In the genomic region with DNA sequence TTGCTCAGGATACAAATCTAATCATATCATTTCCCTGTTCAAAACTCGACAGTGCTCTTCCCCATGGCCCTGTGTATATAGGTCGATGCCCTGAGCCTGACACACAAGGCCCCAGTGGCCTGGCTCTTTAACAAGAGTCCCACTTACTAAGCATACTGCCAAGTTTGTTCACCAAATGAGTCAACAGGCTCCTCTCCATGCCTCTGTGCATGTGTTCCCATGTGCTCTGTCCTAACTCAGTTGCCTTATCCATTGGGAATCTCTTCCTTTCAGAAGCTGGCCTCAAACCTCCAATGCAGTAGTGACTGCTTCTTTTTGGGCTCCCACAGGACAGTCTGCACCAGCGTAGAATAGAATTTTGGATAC, we compare ENCODE assay signal across 13 cellular contexts. TPM values are rescaled to one million over a fixed set of nuclear protein-coding genes. Genes with fewer than 3 reads are reported as not detected.
DNase-seq lines count a peak whose midpoint lies in the region; ATAC-seq and FAIRE-seq lines count a peak whose summit lies in the region.
"Had no signal": no experiment of that assay in that cellular context is flagged by ENCODE, and none has a peak within 500 bp of the region (broad histone marks: within the 10 kb centered on the region; RNA-seq: fewer than 3 reads in every experiment).

No MANE protein-coding gene starts in this region.

- H3K27ac ChIP-seq in angular gyrus (ENCODE audit: low read depth, low read length) (peak overlapping the region; percentile 76), small intestine (ENCODE audit: low read depth in 1 of 2, low read length in 1 of 2) (peak overlapping the region in 1 of 2 donors; percentile 50)
- H3K27ac ChIP-seq: 22Rv1, HL-60 had no signal

- ATAC-seq in HG03045 (IDR thresholded peaks at IDR 0.05; ENCODE audit: unreplicated experiment) (peak; percentile 44), sciatic nerve (peak; percentile 26), HG03520 (IDR thresholded peaks at IDR 0.05; ENCODE audit: unreplicated experiment) (no peak)

- 70 to 88% (median 83%) methylated on average over 3 of the region's 3 CpGs for WGBS in small intestine, 3 donors

- FAIRE-seq in small intestine (lab: Jason Lieb, UNC), result no peak

- H3K27me3 ChIP-seq in small intestine (ENCODE audit: control insufficient read depth in 2 of 2, insufficient read depth in 2 of 2, low read length in 2 of 2), result no peaks in the 10 kb centered on the region

- intact Hi-C loops in sciatic nerve (cut with DNase I), result no loop called here

- no peak overlapping the region for H3K4me3 ChIP-seq in small intestine (ENCODE audit: low read depth in 1 of 2, low read length in 2 of 2)

- H3K9me3 ChIP-seq in small intestine (ENCODE audit: control insufficient read depth, low read depth), result no peaks in the 10 kb centered on the region

- peak; percentile 55 for DNase-seq in DMS 273 (lab: John Stamatoyannopoulos, UW; ENCODE audit: unreplicated experiment)
- DNase-seq in DMS 273 treated with DMSO at 0.1 percent for 48 hours (lab: John Stamatoyannopoulos, UW), result no peak
- peak; percentile 13 for DNase-seq in sciatic nerve (ENCODE audit: low spot score)
- no peak for DNase-seq in NCI-H82 (lab: John Stamatoyannopoulos, UW)
- no peak for DNase-seq in small intestine
- DNase-seq: effector CD8-positive, alpha-beta T cell; islet precursor cell; SW 1271 had no signal

- no peaks in the 10 kb centered on the region for H3K36me3 ChIP-seq in small intestine (ENCODE audit: control insufficient read depth in 2 of 2, insufficient read depth in 2 of 2, low read length in 2 of 2)

- no peaks in the 10 kb centered on the region for H3K4me1 ChIP-seq in small intestine (ENCODE audit: control insufficient read depth in 2 of 2, insufficient read depth in 1 of 2, low read depth in 1 of 2, low read length in 1 of 2)

RNA-seq across cellular contexts. Expression of a gene that starts 18.9 kb away (rescaled TPM):
- total RNA-seq in sciatic nerve, result 0.31 TPM
- 1 to 10 TPM; 4.1 to 7.6 (median 4.2) TPM for polyA plus RNA-seq in small intestine

RNA-seq across cellular contexts. Expression of a gene that starts 59.0 kb away (rescaled TPM):
- 3.6 TPM for total RNA-seq in sciatic nerve
- 1 to 10 TPM; 1.1 to 1.6 (median 1.5) TPM for polyA plus RNA-seq in small intestine

Comparison
In these comparisons a context has a peak if more than half of its experiments do, and no peak if none do; other contexts are left out.
1. DNase-seq: peak in DMS 273 (single experiment) and sciatic nerve (single experiment); none in DMS 273 treated with DMSO at 0.1 percent for 48 hours (single experiment), NCI-H82 (single experiment) and small intestine (single experiment).